In the genomic region with DNA sequence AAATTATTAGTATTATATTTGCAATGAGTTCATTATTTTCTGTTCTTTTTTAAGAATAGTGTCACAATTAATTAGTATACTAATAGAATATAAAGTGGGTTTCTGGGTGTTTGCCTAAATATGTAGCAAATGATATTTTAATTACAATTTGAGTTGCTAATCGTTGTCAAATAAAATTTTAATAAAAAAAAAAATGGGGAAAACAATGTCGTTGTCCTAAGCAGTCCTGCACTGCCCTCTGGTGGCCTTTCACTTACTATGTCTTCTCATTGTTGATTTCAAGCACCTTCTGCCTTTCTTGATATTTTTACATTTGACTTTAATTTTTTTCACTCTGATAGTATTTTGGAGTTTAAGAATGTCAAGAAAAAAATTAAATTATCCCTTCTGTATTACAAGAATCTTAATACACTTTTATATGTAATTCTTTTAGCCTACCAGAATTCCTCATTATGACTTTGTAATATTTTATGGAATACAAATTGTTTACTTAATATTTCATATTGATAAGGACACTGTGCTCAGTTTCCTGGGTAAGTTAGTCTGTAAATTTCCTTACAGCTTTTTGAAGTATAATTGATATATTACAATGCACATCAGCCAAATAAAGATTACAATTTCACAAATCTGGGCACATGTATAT, we compare ENCODE assay signal across 8 cellular contexts.
A peak's percentile ranks its signal among the peaks of the same experiment; 100 is the strongest.
DNase-seq lines count a peak whose midpoint lies in the region; ATAC-seq and TF ChIP-seq lines count a peak whose summit lies in the region.

No MANE protein-coding gene starts in this region.

- H3K4me3 ChIP-seq in left ventricle myocardium inferior: no peak overlapping the region
- no peak overlapping the region for H3K4me3 ChIP-seq in tibial artery

- CTCF ChIA-PET in WTC11 (lab: Charles Lee): interaction anchor here (0.9 to 1.2 kb wide), 3 partner anchors 35 to 311 kb away, joined by 3 read pairs; no protein-coding TSS in a partner anchor

- no peak overlapping the region for H3K27ac ChIP-seq in left ventricle myocardium inferior (replicated peaks)
- no peak overlapping the region for H3K27ac ChIP-seq in tibial artery

- no peak overlapping the region for H3K4me3 Mint-ChIP-seq in WTC11

- H3K4me1 ChIP-seq in left ventricle myocardium inferior (no peaks in the 10 kb centered on the region), tibial artery (no peaks in the 10 kb centered on the region)

- H3K27ac Mint-ChIP-seq in WTC11: no peak overlapping the region

- H3K27me3 Mint-ChIP-seq in WTC11 (ENCODE audit: low read depth): peaks cover 2% of the 10 kb centered on the region

- H3K36me3 Mint-ChIP-seq in WTC11: peaks cover 46% of the 10 kb centered on the region

- POLR2A ChIA-PET in WTC11 (lab: Charles Lee): no interaction called here

- H3K9me3 ChIP-seq in left ventricle myocardium inferior (replicated peaks) (peaks cover 22% of the 10 kb centered on the region), tibial artery (no peaks in the 10 kb centered on the region)

- H3K27me3 ChIP-seq in left ventricle myocardium inferior (ENCODE audit: low read depth): peaks cover 24% of the 10 kb centered on the region
- no peaks in the 10 kb centered on the region for H3K27me3 ChIP-seq in tibial artery

- no peaks in the 10 kb centered on the region for H3K4me1 Mint-ChIP-seq in WTC11

- intact Hi-C loops in left ventricle myocardium inferior (cut with micrococcal nuclease) (no loop called here), tibial artery (cut with DNase I; ENCODE audit: low total_unique reads) (no loop called here)

- peak; percentile 40 for TF ChIP-seq CTCF in WTC11 (IDR thresholded peaks at IDR 0.05)
- peak; percentile 82 for TF ChIP-seq CTCF in left ventricle myocardium inferior (IDR thresholded peaks at IDR 0.05; ENCODE audit: borderline replicate concordance)
- TF ChIP-seq CTCF in tibial artery (IDR thresholded peaks at IDR 0.05): peak; percentile 23 to 50

- H3K9me3 Mint-ChIP-seq in WTC11: peaks cover 49% of the 10 kb centered on the region

- ATAC-seq in WTC11: no peak
- no peak for ATAC-seq in HG02610 (IDR thresholded peaks at IDR 0.05; ENCODE audit: unreplicated experiment)
- ATAC-seq in GM19328 (IDR thresholded peaks at IDR 0.05; ENCODE audit: unreplicated experiment): no peak

- peak; percentile 20 to 25 for DNase-seq in activated T-cell treated with anti-CD3 and anti-CD28 coated beads, Interleukin-2, amount 50 U/mL, for 48 hours
- DNase-seq in activated T-cell treated with anti-CD3 and anti-CD28 coated beads for 4 hours (no peak), LoVo (ENCODE audit: low spot score) (peak; percentile 43), WTC11 (ENCODE audit: low spot score) (peak; percentile 36), left ventricle myocardium inferior (no peak), tibial artery (peak in 1 of 2 donors; percentile 46)

- no peaks in the 10 kb centered on the region for H3K36me3 ChIP-seq in left ventricle myocardium inferior
- no peaks in the 10 kb centered on the region for H3K36me3 ChIP-seq in tibial artery

TF ChIP-seq in WTC11, 78 proteins besides CTCF, POLR2A, EP300 and RAD21 (continues in another document):
- TF ChIP-seq, protein P1, sequence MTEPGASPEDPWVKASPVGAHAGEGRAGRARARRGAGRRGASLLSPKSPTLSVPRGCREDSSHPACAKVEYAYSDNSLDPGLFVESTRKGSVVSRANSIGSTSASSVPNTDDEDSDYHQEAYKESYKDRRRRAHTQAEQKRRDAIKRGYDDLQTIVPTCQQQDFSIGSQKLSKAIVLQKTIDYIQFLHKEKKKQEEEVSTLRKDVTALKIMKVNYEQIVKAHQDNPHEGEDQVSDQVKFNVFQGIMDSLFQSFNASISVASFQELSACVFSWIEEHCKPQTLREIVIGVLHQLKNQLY (CRISPR knock-in tag; IDR thresholded peaks at IDR 0.05): no peak
- TF ChIP-seq FOXP1 (CRISPR knock-in tag; IDR thresholded peaks at IDR 0.05; ENCODE audit: borderline replicate concordance) (no peak), TP53 (CRISPR knock-in tag; IDR thresholded peaks at IDR 0.05) (no peak), ETV6 (CRISPR knock-in tag; IDR thresholded peaks at IDR 0.05) (no peak), KAT7 (CRISPR knock-in tag; IDR thresholded peaks at IDR 0.05; ENCODE audit: borderline replicate concordance) (no peak), NR3C1 (CRISPR knock-in tag; conservative IDR thresholded peaks at IDR 0.05; ENCODE audit: low read depth) (no peak), CREM (CRISPR knock-in tag; IDR thresholded peaks at IDR 0.05) (no peak), IRF2 (CRISPR knock-in tag; IDR thresholded peaks at IDR 0.05; ENCODE audit: borderline replicate concordance, low read depth) (no peak), NFATC4 (CRISPR knock-in tag; IDR thresholded peaks at IDR 0.05) (no peak), JAZF1 (CRISPR knock-in tag; IDR thresholded peaks at IDR 0.05) (no peak), RORB (CRISPR knock-in tag; IDR thresholded peaks at IDR 0.05) (no peak)
- TF ChIP-seq, protein P2, sequence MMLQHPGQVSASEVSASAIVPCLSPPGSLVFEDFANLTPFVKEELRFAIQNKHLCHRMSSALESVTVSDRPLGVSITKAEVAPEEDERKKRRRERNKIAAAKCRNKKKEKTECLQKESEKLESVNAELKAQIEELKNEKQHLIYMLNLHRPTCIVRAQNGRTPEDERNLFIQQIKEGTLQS (CRISPR knock-in tag; conservative IDR thresholded peaks at IDR 0.05): no peak
- TF ChIP-seq, protein P3, sequence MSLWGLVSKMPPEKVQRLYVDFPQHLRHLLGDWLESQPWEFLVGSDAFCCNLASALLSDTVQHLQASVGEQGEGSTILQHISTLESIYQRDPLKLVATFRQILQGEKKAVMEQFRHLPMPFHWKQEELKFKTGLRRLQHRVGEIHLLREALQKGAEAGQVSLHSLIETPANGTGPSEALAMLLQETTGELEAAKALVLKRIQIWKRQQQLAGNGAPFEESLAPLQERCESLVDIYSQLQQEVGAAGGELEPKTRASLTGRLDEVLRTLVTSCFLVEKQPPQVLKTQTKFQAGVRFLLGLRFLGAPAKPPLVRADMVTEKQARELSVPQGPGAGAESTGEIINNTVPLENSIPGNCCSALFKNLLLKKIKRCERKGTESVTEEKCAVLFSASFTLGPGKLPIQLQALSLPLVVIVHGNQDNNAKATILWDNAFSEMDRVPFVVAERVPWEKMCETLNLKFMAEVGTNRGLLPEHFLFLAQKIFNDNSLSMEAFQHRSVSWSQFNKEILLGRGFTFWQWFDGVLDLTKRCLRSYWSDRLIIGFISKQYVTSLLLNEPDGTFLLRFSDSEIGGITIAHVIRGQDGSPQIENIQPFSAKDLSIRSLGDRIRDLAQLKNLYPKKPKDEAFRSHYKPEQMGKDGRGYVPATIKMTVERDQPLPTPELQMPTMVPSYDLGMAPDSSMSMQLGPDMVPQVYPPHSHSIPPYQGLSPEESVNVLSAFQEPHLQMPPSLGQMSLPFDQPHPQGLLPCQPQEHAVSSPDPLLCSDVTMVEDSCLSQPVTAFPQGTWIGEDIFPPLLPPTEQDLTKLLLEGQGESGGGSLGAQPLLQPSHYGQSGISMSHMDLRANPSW (CRISPR knock-in tag; conservative IDR thresholded peaks at IDR 0.05; ENCODE audit: low read depth): no peak
- TF ChIP-seq, protein P4, sequence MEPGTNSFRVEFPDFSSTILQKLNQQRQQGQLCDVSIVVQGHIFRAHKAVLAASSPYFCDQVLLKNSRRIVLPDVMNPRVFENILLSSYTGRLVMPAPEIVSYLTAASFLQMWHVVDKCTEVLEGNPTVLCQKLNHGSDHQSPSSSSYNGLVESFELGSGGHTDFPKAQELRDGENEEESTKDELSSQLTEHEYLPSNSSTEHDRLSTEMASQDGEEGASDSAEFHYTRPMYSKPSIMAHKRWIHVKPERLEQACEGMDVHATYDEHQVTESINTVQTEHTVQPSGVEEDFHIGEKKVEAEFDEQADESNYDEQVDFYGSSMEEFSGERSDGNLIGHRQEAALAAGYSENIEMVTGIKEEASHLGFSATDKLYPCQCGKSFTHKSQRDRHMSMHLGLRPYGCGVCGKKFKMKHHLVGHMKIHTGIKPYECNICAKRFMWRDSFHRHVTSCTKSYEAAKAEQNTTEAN (CRISPR knock-in tag; IDR thresholded peaks at IDR 0.05): no peak
- TF ChIP-seq, protein P5, sequence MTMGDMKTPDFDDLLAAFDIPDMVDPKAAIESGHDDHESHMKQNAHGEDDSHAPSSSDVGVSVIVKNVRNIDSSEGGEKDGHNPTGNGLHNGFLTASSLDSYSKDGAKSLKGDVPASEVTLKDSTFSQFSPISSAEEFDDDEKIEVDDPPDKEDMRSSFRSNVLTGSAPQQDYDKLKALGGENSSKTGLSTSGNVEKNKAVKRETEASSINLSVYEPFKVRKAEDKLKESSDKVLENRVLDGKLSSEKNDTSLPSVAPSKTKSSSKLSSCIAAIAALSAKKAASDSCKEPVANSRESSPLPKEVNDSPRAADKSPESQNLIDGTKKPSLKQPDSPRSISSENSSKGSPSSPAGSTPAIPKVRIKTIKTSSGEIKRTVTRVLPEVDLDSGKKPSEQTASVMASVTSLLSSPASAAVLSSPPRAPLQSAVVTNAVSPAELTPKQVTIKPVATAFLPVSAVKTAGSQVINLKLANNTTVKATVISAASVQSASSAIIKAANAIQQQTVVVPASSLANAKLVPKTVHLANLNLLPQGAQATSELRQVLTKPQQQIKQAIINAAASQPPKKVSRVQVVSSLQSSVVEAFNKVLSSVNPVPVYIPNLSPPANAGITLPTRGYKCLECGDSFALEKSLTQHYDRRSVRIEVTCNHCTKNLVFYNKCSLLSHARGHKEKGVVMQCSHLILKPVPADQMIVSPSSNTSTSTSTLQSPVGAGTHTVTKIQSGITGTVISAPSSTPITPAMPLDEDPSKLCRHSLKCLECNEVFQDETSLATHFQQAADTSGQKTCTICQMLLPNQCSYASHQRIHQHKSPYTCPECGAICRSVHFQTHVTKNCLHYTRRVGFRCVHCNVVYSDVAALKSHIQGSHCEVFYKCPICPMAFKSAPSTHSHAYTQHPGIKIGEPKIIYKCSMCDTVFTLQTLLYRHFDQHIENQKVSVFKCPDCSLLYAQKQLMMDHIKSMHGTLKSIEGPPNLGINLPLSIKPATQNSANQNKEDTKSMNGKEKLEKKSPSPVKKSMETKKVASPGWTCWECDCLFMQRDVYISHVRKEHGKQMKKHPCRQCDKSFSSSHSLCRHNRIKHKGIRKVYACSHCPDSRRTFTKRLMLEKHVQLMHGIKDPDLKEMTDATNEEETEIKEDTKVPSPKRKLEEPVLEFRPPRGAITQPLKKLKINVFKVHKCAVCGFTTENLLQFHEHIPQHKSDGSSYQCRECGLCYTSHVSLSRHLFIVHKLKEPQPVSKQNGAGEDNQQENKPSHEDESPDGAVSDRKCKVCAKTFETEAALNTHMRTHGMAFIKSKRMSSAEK (CRISPR knock-in tag; IDR thresholded peaks at IDR 0.05; ENCODE audit: borderline replicate concordance): no peak

Comparison
In these comparisons a context has a peak if more than half of its experiments do, and no peak if none do; other contexts are left out.
1. DNase-seq: peak in activated T-cell treated with anti-CD3 and anti-CD28 coated beads, Interleukin-2, amount 50 U/mL, for 48 hours (2 of 2), LoVo (single experiment) and WTC11 (single experiment); none in activated T-cell treated with anti-CD3 and anti-CD28 coated beads for 4 hours (single experiment) and left ventricle myocardium inferior (single experiment).
2. Peak in every context shown above with its lines, with median percentiles within 50 percentile points of each other: CTCF ChIP-seq.